In genomic region chr1:116258668-116259419, GRCh38 we compare ENCODE assay signal across 21 cellular contexts.
"Had no signal": no experiment of that assay in that cellular context is flagged by ENCODE, and none has a peak within 500 bp of the region (broad histone marks: within the 10 kb centered on the region; RNA-seq: fewer than 3 reads in every experiment).

No MANE protein-coding gene starts in this region.

- H3K27ac Mint-ChIP-seq: activated CD4-positive, alpha-beta T cell treated with anti-CD3 and anti-CD28 coated beads, Interleukin-2, amount 10 ng/mL, durations not matched to agents 7 days and 5 days; activated naive CD4-positive, alpha-beta T cell treated with anti-CD3 and anti-CD28 coated beads, Interleukin-2, amount 10 ng/mL, durations not matched to agents 7 days and 5 days; dendritic cell treated with granulocyte-macrophage colony-stimulating factor and Interleukin-4, amounts not matched to agents 40 ng/mL and 50 ng/mL, for 4 days; neural progenitor cell; progenitor cell of endocrine pancreas had no signal

- H3K27me3 Mint-ChIP-seq: activated CD4-positive, alpha-beta T cell treated with anti-CD3 and anti-CD28 coated beads, Interleukin-2, amount 10 ng/mL, durations not matched to agents 7 days and 5 days; activated naive CD4-positive, alpha-beta T cell treated with anti-CD3 and anti-CD28 coated beads, Interleukin-2, amount 10 ng/mL, durations not matched to agents 7 days and 5 days had no signal

- H3K4me2 ChIP-seq: neural progenitor cell had no signal

- H3K4me3 ChIP-seq: adrenal gland, gastroesophageal sphincter, heart left ventricle, mucosa of descending colon, neural progenitor cell, skin epidermis had no signal

- H3K9me3 ChIP-seq: adrenal gland, gastroesophageal sphincter, heart left ventricle, mucosa of descending colon had no signal

- DNase-seq: activated CD8-positive, alpha-beta memory T cell treated with anti-CD3 and anti-CD28 coated beads for 24 hours; activated naive CD4-positive, alpha-beta T cell treated with anti-CD3 and anti-CD28 coated beads, Interleukin-2, amount 10 ng/mL, durations not matched to agents 7 days and 5 days; adrenal gland; effector CD8-positive, alpha-beta T cell; heart left ventricle; left ventricle myocardium superior; mesenchymal stem cell; mucosa of descending colon; naive B cell; right cardiac atrium; stimulated activated CD4-positive, alpha-beta T cell treated with anti-CD3 and anti-CD28 coated beads, Interleukin-15, amount 100 ng/mL, for 24 hours; stimulated activated CD4-positive, alpha-beta T cell treated with anti-CD3 and anti-CD28 coated beads, Interleukin-4, amount 100 ng/mL, for 1 hour; T-helper 9 cell had no signal

- ATAC-seq: activated CD4-positive, CD25-positive, alpha-beta regulatory T cell treated with anti-CD3 and anti-CD28 coated beads, Interleukin-2, amount 50 U/mL, for 24 hours; esophagus mucosa; gastroesophageal sphincter; heart left ventricle; left ventricle myocardium superior; mucosa of descending colon; right cardiac atrium had no signal

- H3K9me3 Mint-ChIP-seq: activated naive CD4-positive, alpha-beta T cell treated with anti-CD3 and anti-CD28 coated beads, Interleukin-2, amount 10 ng/mL, durations not matched to agents 7 days and 5 days; dendritic cell treated with granulocyte-macrophage colony-stimulating factor and Interleukin-4, amounts not matched to agents 40 ng/mL and 50 ng/mL, for 4 days; naive B cell; neural progenitor cell had no signal

- H3K9ac ChIP-seq: neural progenitor cell had no signal

- H2AFZ ChIP-seq: neural progenitor cell had no signal

- H3K4me3 Mint-ChIP-seq: activated CD4-positive, alpha-beta T cell treated with anti-CD3 and anti-CD28 coated beads, Interleukin-2, amount 10 ng/mL, durations not matched to agents 7 days and 5 days; activated naive CD4-positive, alpha-beta T cell treated with anti-CD3 and anti-CD28 coated beads, Interleukin-2, amount 10 ng/mL, durations not matched to agents 7 days and 5 days; dendritic cell treated with granulocyte-macrophage colony-stimulating factor and Interleukin-4, amounts not matched to agents 40 ng/mL and 50 ng/mL, for 4 days; naive B cell; neural progenitor cell had no signal

- H3K36me3 Mint-ChIP-seq: activated naive CD4-positive, alpha-beta T cell treated with anti-CD3 and anti-CD28 coated beads, Interleukin-2, amount 10 ng/mL, durations not matched to agents 7 days and 5 days; naive B cell; neural progenitor cell had no signal

- H3K4me1 ChIP-seq: adrenal gland, gastroesophageal sphincter had no signal

- H3K36me3 ChIP-seq: adrenal gland, gastroesophageal sphincter, heart left ventricle, neural progenitor cell had no signal

- H3K27me3 ChIP-seq: adrenal gland, gastroesophageal sphincter, heart left ventricle, neural progenitor cell had no signal

- H3K27ac ChIP-seq: adrenal gland, gastroesophageal sphincter, heart left ventricle, neural progenitor cell, skin epidermis had no signal
